8 cellular contexts compared by ENCODE assay signal in the genomic region with DNA sequence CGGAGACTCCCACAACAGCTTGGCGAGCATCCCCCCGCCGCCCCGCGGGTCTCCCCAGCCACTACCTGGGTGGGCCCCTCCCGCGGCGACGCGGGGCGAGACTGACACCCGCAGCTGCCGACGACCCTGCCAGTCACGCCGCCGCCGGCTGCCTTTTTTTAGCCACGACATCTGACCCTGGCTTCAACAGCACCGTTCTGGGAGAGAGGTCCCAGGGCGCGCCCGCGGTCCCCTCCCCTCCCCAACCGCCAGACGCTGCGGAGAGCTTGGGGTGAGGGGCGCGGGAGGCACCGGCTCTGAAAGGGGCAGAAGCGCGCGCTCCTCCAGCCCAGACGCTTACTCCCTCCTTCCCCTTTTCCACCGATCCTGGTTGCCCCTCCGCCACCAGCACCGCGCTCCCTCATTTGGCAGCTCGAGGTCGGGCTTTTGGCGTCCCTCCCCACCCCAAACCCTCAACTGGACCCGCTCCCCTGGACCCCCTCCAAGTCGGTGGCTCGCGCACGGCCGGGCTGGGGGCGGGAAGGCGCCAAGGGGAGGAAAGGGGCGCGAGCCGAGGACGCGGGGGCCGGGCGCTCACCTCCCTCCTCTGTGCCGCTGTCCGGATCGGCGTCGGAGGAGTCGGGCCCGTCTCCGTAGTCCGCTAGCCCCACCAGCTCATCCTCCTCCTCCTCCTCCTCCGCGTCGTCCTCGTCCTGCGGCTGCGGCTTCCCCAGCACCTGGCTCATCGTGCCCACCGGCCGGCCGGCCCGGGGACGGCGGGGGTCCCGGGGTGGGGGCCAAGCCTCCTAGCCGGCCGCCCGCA. TPM values are rescaled to one million over a fixed set of nuclear protein-coding genes. Genes with fewer than 3 reads are reported as not detected.
DNase-seq lines count a peak whose midpoint lies in the region; ATAC-seq and TF ChIP-seq lines count a peak whose summit lies in the region.

No MANE protein-coding gene starts in this region.

- H3K27me3 ChIP-seq in RWPE2 (ENCODE audit: insufficient read depth, poor library complexity, severe bottlenecking) (peaks cover 54% of the 10 kb centered on the region), body of pancreas (no peaks in the 10 kb centered on the region)

- H3K36me3 Mint-ChIP-seq in immature natural killer cell = no peaks in the 10 kb centered on the region

- TF ChIP-seq CTCF in RWPE2 (IDR thresholded peaks at IDR 0.05; ENCODE audit: poor library complexity, severe bottlenecking) (no peak), body of pancreas (IDR thresholded peaks at IDR 0.05) (no peak)

- H3K9me3 ChIP-seq in RWPE2 (ENCODE audit: severe bottlenecking) (no peaks in the 10 kb centered on the region), body of pancreas (no peaks in the 10 kb centered on the region)

- H3K27ac Mint-ChIP-seq in immature natural killer cell = no peak overlapping the region

- H3K9me3 Mint-ChIP-seq in immature natural killer cell = no peaks in the 10 kb centered on the region

- H3K4me3 Mint-ChIP-seq in immature natural killer cell = peak overlapping the region; percentile 59 to 85 (median 80)

- TF ChIP-seq POLR2A in body of pancreas (IDR thresholded peaks at IDR 0.05) = no peak

- peak; percentile 56 for DNase-seq in AG20443 (ENCODE audit: low spot score)
- no peak for DNase-seq in RWPE2 (ENCODE audit: low spot score)
- DNase-seq in body of pancreas = peak; percentile 27 to 40 (median 34)
- DNase-seq in immature natural killer cell = peak in 2 of 3 donors; percentile 11 to 17
- DNase-seq in stimulated activated CD4-positive, alpha-beta T cell treated with anti-CD3 and anti-CD28 coated beads, Interleukin-15, amount 100 ng/mL, for 24 hours = peak; percentile 57
- DNase-seq in NCI-H128 (lab: John Stamatoyannopoulos, UW; ENCODE audit: unreplicated experiment) = no peak

- WGBS in body of pancreas, 2 donors = 0% methylated on average over 14 to 81 of the region's 83 CpGs

- H3K27ac ChIP-seq in RWPE2 (ENCODE audit: poor library complexity, severe bottlenecking) = no peak overlapping the region
- H3K27ac ChIP-seq in body of pancreas = peak overlapping the region; percentile 33 to 73 (median 72)

- intact Hi-C loops in body of pancreas (cut with DNase I) = no loop called here

- H3K4me1 ChIP-seq in RWPE2 (ENCODE audit: insufficient read depth, poor library complexity, severe bottlenecking) (peaks cover 4% of the 10 kb centered on the region), body of pancreas (peaks cover 14% of the 10 kb centered on the region)

- H3K36me3 ChIP-seq in RWPE2 (ENCODE audit: low read depth) (no peaks in the 10 kb centered on the region), body of pancreas (replicated peaks in 1 of 2; ENCODE audit: insufficient read depth in 1 of 2, low read depth in 2 of 2) (no peaks in the 10 kb centered on the region)

- peaks cover 11 to 31% (median 18%) of the 10 kb centered on the region in 3 donors for H3K27me3 Mint-ChIP-seq in immature natural killer cell (ENCODE audit: low read depth in 3 of 3)

- ATAC-seq in GM18907 (IDR thresholded peaks at IDR 0.05; ENCODE audit: unreplicated experiment) = peak; percentile 70
- ATAC-seq in HG03159 (IDR thresholded peaks at IDR 0.05; ENCODE audit: unreplicated experiment) = peak; percentile 44
- ATAC-seq in RWPE2 (ENCODE audit: low read depth) = peak; percentile 62
- ATAC-seq in body of pancreas = peak; percentile 57

- H3K4me1 Mint-ChIP-seq in immature natural killer cell = peaks cover 10 to 19% of the 10 kb centered on the region in 2 donors

- peak overlapping the region; percentile 47 for H3K4me3 ChIP-seq in RWPE2 (ENCODE audit: severe bottlenecking)
- peak overlapping the region; percentile 62 to 65 for H3K4me3 ChIP-seq in body of pancreas

RNA-seq across cellular contexts. Expression of a gene that starts 0.6 kb away (rescaled TPM):
- 1 to 10 TPM; 9.2 to 9.3 TPM for total RNA-seq in body of pancreas
- under 1 TPM in 2 of 3 donors, not detected in 1; 0.11 to 0.22 TPM for polyA plus RNA-seq in immature natural killer cell

RNA-seq across cellular contexts. Expression of a gene that starts 21.5 kb away (rescaled TPM):
- 10 to 100 TPM; 16.9 to 21.4 TPM for total RNA-seq in body of pancreas
- 1 to 10 TPM in 1 of 3 donors, under 1 TPM in 2; 0.06 to 3.0 (median 0.52) TPM for polyA plus RNA-seq in immature natural killer cell

RNA-seq across cellular contexts. Expression of a gene that starts 58.9 kb away (rescaled TPM):
- 10 to 100 TPM; 23.4 to 27.8 TPM for total RNA-seq in body of pancreas
- 10 to 100 TPM; 38.2 to 54.8 (median 40.8) TPM for polyA plus RNA-seq in immature natural killer cell

Comparison
In these comparisons a context has a peak if more than half of its experiments do, and no peak if none do; other contexts are left out.
1. DNase-seq: peak in AG20443 (single experiment), body of pancreas (4 of 4), immature natural killer cell (2 of 3) and stimulated activated CD4-positive, alpha-beta T cell treated with anti-CD3 and anti-CD28 coated beads, Interleukin-15, amount 100 ng/mL, for 24 hours (single experiment); none in RWPE2 (single experiment) and NCI-H128 (single experiment).
2. Peak in every context shown above with its lines, with median percentiles within 50 percentile points of each other: ATAC-seq.